In the genomic region with DNA sequence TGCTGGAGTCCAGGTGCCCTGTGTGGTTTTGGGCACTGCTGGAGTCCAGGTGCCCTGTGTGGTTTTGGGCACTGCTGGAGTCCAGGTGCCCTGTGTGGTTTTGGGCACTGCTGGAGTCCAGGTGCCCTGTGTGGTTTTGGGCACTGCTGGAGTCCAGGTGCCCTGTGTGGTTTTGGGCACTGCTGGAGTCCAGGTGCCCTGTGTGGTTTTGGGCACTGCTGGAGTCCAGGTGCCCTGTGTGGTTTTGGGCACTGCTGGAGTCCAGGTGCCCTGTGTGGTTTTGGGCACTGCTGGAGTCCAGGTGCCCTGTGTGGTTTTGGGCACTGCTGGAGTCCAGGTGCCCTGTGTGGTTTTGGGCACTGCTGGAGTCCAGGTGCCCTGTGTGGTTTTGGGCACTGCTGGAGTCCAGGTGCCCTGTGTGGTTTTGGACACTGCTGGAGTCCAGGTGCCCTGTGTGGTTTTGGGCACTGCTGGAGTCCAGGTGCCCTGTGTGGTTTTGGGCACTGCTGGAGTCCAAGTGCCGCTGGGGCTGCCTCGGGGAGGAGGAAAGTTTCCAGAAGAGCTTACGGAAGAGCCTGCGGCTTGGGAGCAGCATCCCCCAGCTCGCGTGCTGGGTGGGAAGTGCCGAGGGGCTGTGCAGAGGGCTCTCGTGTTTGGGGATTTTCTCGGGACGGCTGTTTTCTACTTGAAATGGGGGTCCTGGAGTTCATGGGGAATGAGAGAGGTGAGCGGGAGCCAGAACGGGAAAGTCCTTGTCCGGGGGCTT, we compare ENCODE assay signal across 2 cellular contexts. TPM values are rescaled to one million over a fixed set of nuclear protein-coding genes. Genes with fewer than 3 reads are reported as not detected.
"Had no signal": no experiment of that assay in that cellular context is flagged by ENCODE, and none has a peak within 500 bp of the region (broad histone marks: within the 10 kb centered on the region; RNA-seq: fewer than 3 reads in every experiment).

No MANE protein-coding gene starts in this region.

RNA-seq across cellular contexts. Expression of a gene that starts 12.9 kb away (rescaled TPM):
- total RNA-seq: HepG2, HFFc6 had no signal
- polyA plus RNA-seq: HepG2 had no signal
